In the genomic region with DNA sequence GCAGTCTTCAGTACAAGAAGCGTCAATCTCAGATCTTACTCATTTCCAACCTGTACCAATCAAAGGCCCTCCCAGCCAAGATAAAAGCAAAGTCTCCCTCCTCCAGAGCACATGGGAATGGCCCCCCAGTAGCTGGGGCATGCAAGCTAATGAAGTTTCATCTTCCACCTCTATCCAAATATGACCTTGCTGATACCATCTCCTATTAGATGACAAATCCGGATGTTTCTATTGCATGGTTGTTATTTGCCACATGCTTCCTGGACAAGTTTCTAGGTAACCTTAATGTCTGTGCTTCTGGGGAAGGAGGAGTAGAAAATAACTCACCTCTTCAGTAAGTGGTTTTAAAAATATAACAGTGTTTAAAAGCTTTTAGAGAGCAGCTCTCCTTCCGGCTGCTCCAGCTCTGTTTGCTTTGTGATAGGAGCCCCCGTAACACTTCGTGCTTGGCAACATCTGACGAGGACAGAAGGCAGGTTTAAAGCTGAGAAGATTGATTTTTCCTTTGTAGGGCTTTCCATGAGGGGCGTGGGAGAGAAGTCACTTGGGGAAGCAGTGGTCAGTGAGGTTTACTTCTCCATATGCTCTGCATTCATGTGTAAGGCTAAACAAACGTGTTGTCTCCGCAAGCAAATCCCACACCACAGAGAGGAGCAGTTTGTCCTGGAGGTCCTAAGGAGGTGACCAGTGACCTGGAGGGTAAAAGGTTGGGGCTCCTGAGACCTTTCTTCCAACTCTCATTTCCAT, we compare ENCODE assay signal across 9 cellular contexts. TPM values are rescaled to one million over a fixed set of nuclear protein-coding genes. Genes with fewer than 3 reads are reported as not detected.
DNase-seq lines count a peak whose midpoint lies in the region; ATAC-seq, FAIRE-seq and TF ChIP-seq lines count a peak whose summit lies in the region.
"Had no signal": no experiment of that assay in that cellular context is flagged by ENCODE, and none has a peak within 500 bp of the region (broad histone marks: within the 10 kb centered on the region; RNA-seq: fewer than 3 reads in every experiment).

No MANE protein-coding gene starts in this region.

- no peak for TF ChIP-seq CTCF in body of pancreas (IDR thresholded peaks at IDR 0.05)

- ATAC-seq in body of pancreas (no peak), GM18505 (IDR thresholded peaks at IDR 0.05; ENCODE audit: unreplicated experiment) (no peak), HG03439 (IDR thresholded peaks at IDR 0.05; ENCODE audit: unreplicated experiment) (no peak)

- peaks cover 45% of the 10 kb centered on the region for H3K4me1 ChIP-seq in body of pancreas
- H3K4me1 ChIP-seq in muscle layer of duodenum (ENCODE audit: control insufficient read depth in 1 of 2, insufficient read depth in 2 of 2, low read length in 2 of 2): peaks cover 0 to 11% of the 10 kb centered on the region in 2 donors

- H3K27ac ChIP-seq in body of pancreas: peak overlapping the region; percentile 41 to 79 (median 62)
- peak overlapping the region; percentile 57 for H3K27ac ChIP-seq in muscle layer of duodenum (ENCODE audit: low read length)

- no peak overlapping the region for H3K4me3 ChIP-seq in body of pancreas
- no peak overlapping the region for H3K4me3 ChIP-seq in muscle layer of duodenum (ENCODE audit: low read depth in 1 of 2, low read length in 2 of 2)

- FAIRE-seq in GM12891 (lab: Jason Lieb, UNC): no peak

- in situ Hi-C loops in KBM-7 (cut with MboI; ENCODE audit: low pct_unique_long_range_greater_than_20kb, low sequenced_read_pairs): no loop called here

- no peaks in the 10 kb centered on the region for H3K9me3 ChIP-seq in body of pancreas
- no peaks in the 10 kb centered on the region for H3K9me3 ChIP-seq in muscle layer of duodenum (ENCODE audit: control insufficient read depth in 1 of 2, low read length in 2 of 2)

- H3K27me3 ChIP-seq in body of pancreas (no peaks in the 10 kb centered on the region), muscle layer of duodenum (ENCODE audit: low read depth, low read length) (no peaks in the 10 kb centered on the region)

- 21 to 40% methylated on average over 9 of the region's 9 CpGs for WGBS in body of pancreas, 2 donors

- intact Hi-C loops in body of pancreas (cut with DNase I): no loop called here

- DNase-seq in Ammon's horn (ENCODE audit: low spot score) (peak; percentile 52), KBM-7 (peak; percentile 55), body of pancreas (peak in 2 of 4 donors; percentile 43 to 62), GM12891 (ENCODE audit: insufficient read length, low spot score) (no peak), hypothalamus (lab: John Stamatoyannopoulos, UW) (no peak)
- DNase-seq: activated gamma-delta T cell had no signal

- peak in 1 of 3 donors; percentile 44 for TF ChIP-seq POLR2A in body of pancreas (IDR thresholded peaks at IDR 0.05)
- TF ChIP-seq POLR2A in GM12891 (IDR thresholded peaks at IDR 0.05; ENCODE audit: low read depth, low read length): no peak
- TF ChIP-seq POLR2A in GM18505 (IDR thresholded peaks at IDR 0.05; ENCODE audit: borderline replicate concordance, extremely low read depth, insufficient read depth, insufficient read length): no peak

- no peaks in the 10 kb centered on the region for H3K36me3 ChIP-seq in body of pancreas (replicated peaks in 1 of 2; ENCODE audit: insufficient read depth in 1 of 2, low read depth in 2 of 2)
- H3K36me3 ChIP-seq in muscle layer of duodenum (ENCODE audit: control insufficient read depth in 1 of 2, insufficient read depth in 2 of 2, low read length in 2 of 2): peaks cover 0 to 15% of the 10 kb centered on the region in 2 donors

TF ChIP-seq in GM12891, 5 proteins besides CTCF, POLR2A, EP300 and RAD21:
- TF ChIP-seq POU2F2 (IDR thresholded peaks at IDR 0.05; ENCODE audit: low read depth, low read length) (no peak), POLR2AphosphoS5 (IDR thresholded peaks at IDR 0.05; ENCODE audit: low read depth, low read length) (no peak), SPI1 (IDR thresholded peaks at IDR 0.05; ENCODE audit: low read depth, low read length) (no peak), TAF1 (IDR thresholded peaks at IDR 0.05; ENCODE audit: low read depth, low read length) (no peak), PAX5 (IDR thresholded peaks at IDR 0.05; ENCODE audit: insufficient read depth, low read length, severe bottlenecking) (no peak)

RNA-seq across cellular contexts. Expression of a gene that starts 40.3 kb away (rescaled TPM):
- total RNA-seq in body of pancreas: 10 to 100 TPM in 1 of 2 donors, 1 to 10 TPM in 1; 8.6 to 17.6 TPM
- 172 TPM for polyA plus RNA-seq in GM12891 (2012; ENCODE audit: low read depth, missing spikeins)

Comparison
In these comparisons a context has a peak if more than half of its experiments do, and no peak if none do; other contexts are left out.
1. DNase-seq: peak in Ammon's horn (single experiment) and KBM-7 (single experiment); none in GM12891 (single experiment) and hypothalamus (0 of 51).